ENCODE assay signal across 1 cellular context in genomic region chr17:37488009-37488604, GRCh38.
TF ChIP-seq lines count a peak whose summit lies in the region.

No MANE protein-coding gene starts in this region.

TF ChIP-seq in HepG2, 621 proteins besides CTCF, POLR2A, EP300 and RAD21 (continued from another document and continues in another):
- TF ChIP-seq AKNA (CRISPR knock-in tag; IDR thresholded peaks at IDR 0.05; ENCODE audit: borderline replicate concordance) (no peak), HIC2 (CRISPR knock-in tag; IDR thresholded peaks at IDR 0.05; ENCODE audit: low read depth) (no peak), ZNF34 (CRISPR knock-in tag; IDR thresholded peaks at IDR 0.05; ENCODE audit: borderline replicate concordance) (no peak; the same call in 1 of the 2 replicates), TFE3 (CRISPR knock-in tag; IDR thresholded peaks at IDR 0.05) (peak; percentile 39; the same call in 1 of the 2 replicates), REST (IDR thresholded peaks at IDR 0.05; ENCODE audit: borderline replicate concordance in 1 of 2, low read depth in 1 of 2, low read length in 2 of 2) (no peak), CBX2 (IDR thresholded peaks at IDR 0.05; ENCODE audit: low read depth, low read length) (no peak), CBX2 (CRISPR knock-in tag; IDR thresholded peaks at IDR 0.05; ENCODE audit: low read depth) (no peak), NCOR1 (IDR thresholded peaks at IDR 0.05; ENCODE audit: borderline replicate concordance, low read length) (no peak), YEATS4 (CRISPR knock-in tag; IDR thresholded peaks at IDR 0.05; ENCODE audit: borderline replicate concordance) (no peak), NFRKB (IDR thresholded peaks at IDR 0.05) (no peak), ZNF768 (CRISPR knock-in tag; IDR thresholded peaks at IDR 0.05) (no peak), HNRNPH1 (optimal IDR thresholded peaks at IDR 0.05; ENCODE audit: low read depth, low read length) (no peak), DMTF1 (CRISPR knock-in tag; IDR thresholded peaks at IDR 0.05) (no peak), PHF21A (CRISPR knock-in tag; IDR thresholded peaks at IDR 0.05) (peak; percentile 62; the same call in 1 of the 2 replicates), ZUFSP (CRISPR knock-in tag; IDR thresholded peaks at IDR 0.05; ENCODE audit: borderline replicate concordance) (no peak), ZNF512B (CRISPR knock-in tag; IDR thresholded peaks at IDR 0.05; ENCODE audit: borderline replicate concordance) (no peak), ZNF263 (CRISPR knock-in tag; IDR thresholded peaks at IDR 0.05) (no peak), KLF15 (CRISPR knock-in tag; IDR thresholded peaks at IDR 0.05; ENCODE audit: borderline replicate concordance) (no peak), ZNF230 (CRISPR knock-in tag; IDR thresholded peaks at IDR 0.05) (no peak), POLR2AphosphoS5 (IDR thresholded peaks at IDR 0.05; ENCODE audit: low read depth, low read length) (no peak), ZIK1 (CRISPR knock-in tag; IDR thresholded peaks at IDR 0.05; ENCODE audit: borderline replicate concordance, low read depth) (no peak), TGIF2 (CRISPR knock-in tag; IDR thresholded peaks at IDR 0.05) (0 out of 2 replicates have a peak, but pooled peaks have one; percentile 47), RFX5 (IDR thresholded peaks at IDR 0.05; ENCODE audit: low read depth, low read length) (no peak; the same call in none of the 2 replicates), REL (CRISPR knock-in tag; conservative IDR thresholded peaks at IDR 0.05) (no peak), MNT (IDR thresholded peaks at IDR 0.05) (no peak), ERF (CRISPR knock-in tag; IDR thresholded peaks at IDR 0.05) (no peak), NFYB (CRISPR knock-in tag; IDR thresholded peaks at IDR 0.05) (no peak), ISX (CRISPR knock-in tag; conservative IDR thresholded peaks at IDR 0.05) (no peak), TBL1XR1 (IDR thresholded peaks at IDR 0.05; ENCODE audit: borderline replicate concordance, low read length, partially characterized antibody) (peak; percentile 82), CHD4 (IDR thresholded peaks at IDR 0.05; ENCODE audit: borderline replicate concordance, low read length) (no peak), GATAD2A (CRISPR knock-in tag; IDR thresholded peaks at IDR 0.05) (peak; percentile 86), ATRX (CRISPR knock-in tag; IDR thresholded peaks at IDR 0.05; ENCODE audit: borderline replicate concordance) (no peak), ZNF234 (CRISPR knock-in tag; conservative IDR thresholded peaks at IDR 0.05) (no peak), RFX1 (IDR thresholded peaks at IDR 0.05) (no peak; the same call in 1 of the 2 replicates), HDAC2 (CRISPR knock-in tag; IDR thresholded peaks at IDR 0.05) (peak; percentile 76; the same call in 1 of the 2 replicates), DPF2 (CRISPR knock-in tag; IDR thresholded peaks at IDR 0.05; ENCODE audit: borderline replicate concordance, low read depth) (peak; percentile 80; the same call in 1 of the 2 replicates), ZNF746 (CRISPR knock-in tag; IDR thresholded peaks at IDR 0.05) (no peak), ZNF24 (IDR thresholded peaks at IDR 0.05) (no peak), CBX1 (IDR thresholded peaks at IDR 0.05; ENCODE audit: low read depth) (no peak)
